ENCODE assay signal across 16 cellular contexts in genomic region chr18:43078485-43079092, GRCh38. TPM values are rescaled to one million over a fixed set of nuclear protein-coding genes. Genes with fewer than 3 reads are reported as not detected.
DNase-seq lines count a peak whose midpoint lies in the region; ATAC-seq and TF ChIP-seq lines count a peak whose summit lies in the region.
"Had no signal": no experiment of that assay in that cellular context is flagged by ENCODE, and none has a peak within 500 bp of the region (broad histone marks: within the 10 kb centered on the region; RNA-seq: fewer than 3 reads in every experiment).

No MANE protein-coding gene starts in this region.

- no peak overlapping the region for H3K18ac ChIP-seq in H9 (ENCODE audit: insufficient read length, low read depth, low read length)

- H3K4me1 ChIP-seq in BE2C (no peaks in the 10 kb centered on the region), H9 (ENCODE audit: insufficient read depth, low read length) (peaks cover 9% of the 10 kb centered on the region)
- H3K4me1 ChIP-seq: SJCRH30 had no signal

- no peaks in the 10 kb centered on the region for H3K36me3 ChIP-seq in BE2C
- H3K36me3 ChIP-seq: SJCRH30 had no signal

- H4K5ac ChIP-seq in H9 (ENCODE audit: insufficient read length, low read depth, low read length): no peak overlapping the region

- H3K27me3 Mint-ChIP-seq in H9 (ENCODE audit: low read depth): no peaks in the 10 kb centered on the region; the same call in 1 of the 2 replicates
- H3K27me3 Mint-ChIP-seq in WTC11 (ENCODE audit: low read depth): no peaks in the 10 kb centered on the region

- no peak overlapping the region for H3K9ac ChIP-seq in H9 (ENCODE audit: extremely low read depth, insufficient read length, low read length)
- H3K9ac ChIP-seq: GM23248 had no signal

- no peak overlapping the region for H3T11ph ChIP-seq in H9 (ENCODE audit: low read length)

- no peak overlapping the region for H3K23ac ChIP-seq in H9 (ENCODE audit: insufficient read length, low read depth, low read length)

- no peaks in the 10 kb centered on the region for H3K79me1 ChIP-seq in H9 (ENCODE audit: insufficient read depth, low read depth, low read length, poor library complexity, severe bottlenecking)

- no peak overlapping the region for H2AFZ ChIP-seq in H9 (ENCODE audit: low read length)
- H2AFZ ChIP-seq: GM23248 had no signal

- H3K4me3 ChIP-seq in BE2C (ENCODE audit: low read depth, low read length): no peak overlapping the region
- H3K4me3 ChIP-seq: GM23248, SJCRH30 had no signal

- ATAC-seq in WTC11: peak; percentile 92
- ATAC-seq in GM21515 (IDR thresholded peaks at IDR 0.05; ENCODE audit: unreplicated experiment): no peak
- ATAC-seq: PC-3 had no signal

- no peak overlapping the region for H2BK5ac ChIP-seq in H9 (ENCODE audit: insufficient read length, low read length)

- no peak overlapping the region for H3K4me2 ChIP-seq in H9 (ENCODE audit: insufficient read depth, insufficient read length, low read length)

- no peak overlapping the region for H3K14ac ChIP-seq in H9 (ENCODE audit: insufficient read depth, low read length)

- H3K79me2 ChIP-seq in H9 (ENCODE audit: insufficient read depth, low read length): no peaks in the 10 kb centered on the region

- no CpG with 5 or more reads among the region's 7 CpGs for WGBS in H9 (ENCODE audit: extremely low coverage, insufficient read length, low lambda C conversion rate)

- H2BK15ac ChIP-seq in H9 (ENCODE audit: low read depth, low read length): no peak overlapping the region

- H4K8ac ChIP-seq in H9 (replicated peaks; ENCODE audit: insufficient read length, low read depth, low read length): no peak overlapping the region

- H3K27ac Mint-ChIP-seq in H9 (peak overlapping the region in 1 of 3 experiments; percentile 29; a peak in 2 of 7 replicates), WTC11 (no peak overlapping the region)
- H3K27ac Mint-ChIP-seq: CD14-positive monocyte had no signal

- H3K27ac ChIP-seq in H9 (ENCODE audit: insufficient read length, low read depth, low read length): no peak overlapping the region
- H3K27ac ChIP-seq: GM23248, SJCRH30 had no signal

- no peak overlapping the region for H3K4ac ChIP-seq in H9 (ENCODE audit: low read depth, low read length)

- no peak overlapping the region for H3K56ac ChIP-seq in H9 (ENCODE audit: insufficient read length, low read depth, low read length)

- H3K23me2 ChIP-seq in H9 (ENCODE audit: insufficient read length, low read depth, low read length, poor library complexity, severe bottlenecking): no peaks in the 10 kb centered on the region

- H2BK120ac ChIP-seq in H9 (ENCODE audit: low read depth, low read length, poor library complexity, severe bottlenecking): no peak overlapping the region

- H2BK20ac ChIP-seq in H9 (ENCODE audit: low read depth, low read length, poor library complexity, severe bottlenecking): no peak overlapping the region

- CTCF ChIA-PET in WTC11 (lab: Charles Lee): no interaction called here

- H2BK12ac ChIP-seq in H9 (ENCODE audit: insufficient read length, low read depth, low read length): no peak overlapping the region

- TF ChIP-seq CTCF in BE2C (IDR thresholded peaks at IDR 0.05; ENCODE audit: low read depth, low read length): no peak
- no peak for TF ChIP-seq CTCF in H9 (conservative IDR thresholded peaks at IDR 0.05)
- no peak for TF ChIP-seq CTCF in WTC11 (IDR thresholded peaks at IDR 0.05)

- POLR2A ChIA-PET in WTC11 (lab: Charles Lee): interaction anchor here (1.0 kb wide), 1 partner anchor 41 kb away, joined by 3 read pairs; no protein-coding TSS in a partner anchor

- H3K27me3 ChIP-seq in BE2C (no peaks in the 10 kb centered on the region), H9 (ENCODE audit: insufficient read depth, low read length) (no peaks in the 10 kb centered on the region)
- H3K27me3 ChIP-seq: SJCRH30 had no signal

- H3K36me3 Mint-ChIP-seq in H9 (ENCODE audit: insufficient read depth in 1 of 3, low read depth in 3 of 3) (peaks cover 0 to 2% (median under 1%) of the 10 kb centered on the region in 3 experiments; a peak in 5 of 7 replicates), WTC11 (no peaks in the 10 kb centered on the region; the same call in 1 of the 2 replicates)
- H3K36me3 Mint-ChIP-seq: CD14-positive monocyte had no signal

- H3K4me1 Mint-ChIP-seq in H9: peaks cover 38 to 42% of the 10 kb centered on the region in 2 experiments
- peaks cover 43% of the 10 kb centered on the region for H3K4me1 Mint-ChIP-seq in WTC11
- H3K4me1 Mint-ChIP-seq: CD14-positive monocyte had no signal

- H3K4me3 Mint-ChIP-seq in H9 (no peak overlapping the region), WTC11 (no peak overlapping the region)
- H3K4me3 Mint-ChIP-seq: CD14-positive monocyte had no signal

- H3K9me3 ChIP-seq in BE2C: no peaks in the 10 kb centered on the region
- no peaks in the 10 kb centered on the region for H3K9me3 ChIP-seq in H9 (ENCODE audit: control insufficient read depth, low read depth, low read length)
- H3K9me3 ChIP-seq: SJCRH30 had no signal

- no peak overlapping the region for H4K91ac ChIP-seq in H9 (ENCODE audit: insufficient read length, low read depth, low read length)

- DNase-seq in BE2C: peak; percentile 13
- peak; percentile 28 for DNase-seq in H9
- DNase-seq in WTC11 (ENCODE audit: low spot score): peak; percentile 14
- DNase-seq in islet precursor cell: peak; percentile 82
- no peak for DNase-seq in COR-L47 (lab: John Stamatoyannopoulos, UW)
- DNase-seq in DMS153 treated with DMSO at 0.1 percent for 48 hours (lab: John Stamatoyannopoulos, UW; ENCODE audit: unreplicated experiment): no peak
- DNase-seq in A172 (ENCODE audit: low spot score): no peak
- DNase-seq: GM23248, KG1, NCI-H1436, NCI-H2081, PC-3, SJCRH30 had no signal

- no peaks in the 10 kb centered on the region for H4K20me1 ChIP-seq in H9 (ENCODE audit: control insufficient read depth, insufficient read depth, insufficient read length)

- H2AK5ac ChIP-seq in H9 (ENCODE audit: insufficient read length, low read length): no peak overlapping the region

- H3K9me3 Mint-ChIP-seq in H9: peaks cover 0 to 5% of the 10 kb centered on the region in 2 experiments; a peak in 3 of 5 replicates
- H3K9me3 Mint-ChIP-seq in WTC11: peaks cover 6% of the 10 kb centered on the region

TF ChIP-seq in WTC11, 78 proteins besides CTCF, POLR2A, EP300 and RAD21:
- TF ChIP-seq ZNF121 (CRISPR knock-in tag; IDR thresholded peaks at IDR 0.05): no peak
- no peak for TF ChIP-seq ESRRA (CRISPR knock-in tag; IDR thresholded peaks at IDR 0.05; ENCODE audit: borderline replicate concordance)
- TF ChIP-seq USF2 (CRISPR knock-in tag; IDR thresholded peaks at IDR 0.05): no peak
- no peak for TF ChIP-seq ZNF532 (CRISPR knock-in tag; IDR thresholded peaks at IDR 0.05; ENCODE audit: borderline replicate concordance)

RNA-seq across cellular contexts. Expression of gene RIT2, which starts 36.9 kb away (rescaled TPM):
- 4.9 TPM for polyA plus RNA-seq in BE2C (2012; ENCODE audit: insufficient read depth, insufficient read length, low read depth)
- total RNA-seq in H9 (2021): 1.2 and 1.3 TPM in 2 replicates
- total RNA-seq in WTC11 (2021): 0.64 to 1.5 TPM (median 1.4 TPM) in 3 replicates
- total RNA-seq in A172 (2014; rRNA removed; shearing (Covaris generic)): 0.12 TPM in 1 of 2 replicates, not detected in the other
- total RNA-seq: A673, GM23248, PC-3, SJCRH30 had no signal
- polyA plus RNA-seq: CD14-positive monocyte, GM23248 had no signal

Comparison
In these comparisons a context has a peak if more than half of its experiments do, and no peak if none do; other contexts are left out.
1. DNase-seq: peak in BE2C (single experiment), H9 (single experiment), WTC11 (single experiment) and islet precursor cell (single experiment); none in COR-L47 (single experiment), DMS153 treated with DMSO at 0.1 percent for 48 hours (single experiment) and A172 (single experiment).